Comparison of ENCODE assay signal across 10 cellular contexts in genomic region chr4:119314356-119314755, GRCh38. TPM values are rescaled to one million over a fixed set of nuclear protein-coding genes. Genes with fewer than 3 reads are reported as not detected.
DNase-seq lines count a peak whose midpoint lies in the region; ATAC-seq and TF ChIP-seq lines count a peak whose summit lies in the region.
"Had no signal": no experiment of that assay in that cellular context is flagged by ENCODE, and none has a peak within 500 bp of the region (broad histone marks: within the 10 kb centered on the region; RNA-seq: fewer than 3 reads in every experiment).

No MANE protein-coding gene starts in this region.

- H3K4me3 ChIP-seq in heart right ventricle: no peak overlapping the region

- no peak overlapping the region for H3K27ac ChIP-seq in heart right ventricle
- H3K27ac ChIP-seq: epithelial cell of prostate had no signal

- intact Hi-C loops in heart right ventricle (cut with DNase I): loop anchor here in 7 of 10 donors (5.0 to 10.0 kb wide), 10 partner anchors 60 to 740 kb away; partner anchors contain the start of gene PDE5A (in 2 of the 7)

- H3K9me3 Mint-ChIP-seq in activated T-cell treated with anti-CD3 and anti-CD28 coated beads, Interleukin-2, amount 50 U/mL, for 72 hours: no peaks in the 10 kb centered on the region

- H3K27ac Mint-ChIP-seq in activated T-cell treated with anti-CD3 and anti-CD28 coated beads, Interleukin-2, amount 50 U/mL, for 72 hours: no peak overlapping the region

- ATAC-seq in activated T-cell treated with anti-CD3 and anti-CD28 coated beads, Interleukin-2, amount 50 U/mL, for 72 hours (replicated peaks in 1 of 2): peak; percentile 54 to 73
- ATAC-seq in heart right ventricle (peak in 7 of 8 donors; percentile 62 to 80 (median 76)), HG02588 (IDR thresholded peaks at IDR 0.05; ENCODE audit: unreplicated experiment) (no peak)

- no peaks in the 10 kb centered on the region for H3K27me3 ChIP-seq in heart right ventricle

- no peaks in the 10 kb centered on the region for H3K36me3 Mint-ChIP-seq in activated T-cell treated with anti-CD3 and anti-CD28 coated beads, Interleukin-2, amount 50 U/mL, for 72 hours (ENCODE audit: insufficient read depth in 2 of 2)

- peaks cover 0 to 5% (median 0%) of the 10 kb centered on the region in 9 donors for H3K4me1 ChIP-seq in heart right ventricle

- H3K9me3 ChIP-seq in heart right ventricle: no peaks in the 10 kb centered on the region

- no peaks in the 10 kb centered on the region for H3K36me3 ChIP-seq in heart right ventricle

- TF ChIP-seq CTCF in heart right ventricle (IDR thresholded peaks at IDR 0.05): peak in 8 of 9 donors; percentile 34 to 78 (median 63)

- no peaks in the 10 kb centered on the region for H3K4me1 Mint-ChIP-seq in activated T-cell treated with anti-CD3 and anti-CD28 coated beads, Interleukin-2, amount 50 U/mL, for 72 hours (ENCODE audit: low read depth)

- H3K27me3 Mint-ChIP-seq in activated T-cell treated with anti-CD3 and anti-CD28 coated beads, Interleukin-2, amount 50 U/mL, for 72 hours (ENCODE audit: low read depth): peaks cover 12% of the 10 kb centered on the region

- 14 to 19% methylated on average over 4 of the region's 4 CpGs for WGBS in heart right ventricle, 2 donors

- peak; percentile 13 to 24 for DNase-seq in activated T-cell treated with anti-CD3 and anti-CD28 coated beads, Interleukin-2, amount 50 U/mL, for 72 hours
- DNase-seq in activated T-cell treated with anti-CD3 and anti-CD28 coated beads, Interleukin-2, amount 50 U/mL, for 1 hour: no peak
- DNase-seq in HCEC 1CT: peak; percentile 21
- peak; percentile 32 for DNase-seq in NCI-H1694 treated with DMSO at 0.1 percent for 48 hours (lab: John Stamatoyannopoulos, UW)
- DNase-seq in activated CD4-positive, alpha-beta T cell treated with anti-CD3 and anti-CD28 coated beads, Interleukin-2, amount 50 U/mL, for 1 hour: peak; percentile 4
- peak in 1 of 2 donors; percentile 29 for DNase-seq in heart right ventricle
- DNase-seq in superior temporal gyrus (ENCODE audit: extremely low spot score): peak; percentile 73

- H3K4me3 Mint-ChIP-seq in activated T-cell treated with anti-CD3 and anti-CD28 coated beads, Interleukin-2, amount 50 U/mL, for 72 hours: no peak overlapping the region

RNA-seq across cellular contexts. Expression of gene FABP2, which starts 7.6 kb away (rescaled TPM):
- not detected for total RNA-seq in activated T-cell treated with anti-CD3 and anti-CD28 coated beads, Interleukin-2, amount 50 U/mL, for 72 hours
- 1 to 10 TPM in 1 of 10 donors, under 1 TPM in 2, not detected in 7; 0.09 to 2.2 (median 0.15) TPM for total RNA-seq in heart right ventricle
- polyA plus RNA-seq in heart right ventricle: 1 to 10 TPM in 1 of 2 donors, under 1 TPM in 1; 0.01 to 1.3 TPM
- total RNA-seq: urinary bladder had no signal
- polyA plus RNA-seq: urinary bladder had no signal
